8 cellular contexts compared by ENCODE assay signal in genomic region chr17:34980681-34981537, GRCh38. TPM values are rescaled to one million over a fixed set of nuclear protein-coding genes. Genes with fewer than 3 reads are reported as not detected.
DNase-seq lines count a peak whose midpoint lies in the region; ATAC-seq and TF ChIP-seq lines count a peak whose summit lies in the region.

No MANE protein-coding gene starts in this region.

- H3K27me3 ChIP-seq in stomach = no peaks in the 10 kb centered on the region

- H3K36me3 Mint-ChIP-seq in neural crest cell (ENCODE audit: low read depth) = peaks cover 7% of the 10 kb centered on the region

- peak overlapping the region; percentile 98 to 100 (median 100) for H3K27ac ChIP-seq in stomach

- DNase-seq in DMS153 (lab: John Stamatoyannopoulos, UW) (peak; percentile 31), HT1080 (ENCODE audit: low read depth) (peak; percentile 73), fibroblast of the conjunctiva (ENCODE audit: low read depth) (peak; percentile 82), neural crest cell (ENCODE audit: low read depth, low spot score) (peak; percentile 52), stomach (peak; percentile 74)
- peak; percentile 69 for DNase-seq in activated T-helper 9 cell treated with anti-CD3 and anti-CD28 coated beads, Interleukin-2, amount 50 U/mL, for 16 hours (ENCODE audit: low read depth)

- peaks cover 0 to 23% (median 17%) of the 10 kb centered on the region in 4 donors for H3K36me3 ChIP-seq in stomach

- H3K27me3 Mint-ChIP-seq in neural crest cell (ENCODE audit: low read depth) = no peaks in the 10 kb centered on the region

- peak overlapping the region; percentile 91 for H3K27ac Mint-ChIP-seq in neural crest cell (ENCODE audit: unreplicated experiment)

- H3K4me3 ChIP-seq in stomach = peak overlapping the region; percentile 70 to 88 (median 77)

- no peaks in the 10 kb centered on the region for H3K9me3 ChIP-seq in stomach

- TF ChIP-seq CTCF in neural crest cell (conservative IDR thresholded peaks at IDR 0.05) = peak; percentile 56
- peak in 3 of 7 experiments; percentile 12 to 37 (median 31) for TF ChIP-seq CTCF in stomach (IDR thresholded peaks at IDR 0.05)

- H3K4me1 Mint-ChIP-seq in neural crest cell = peaks cover 50% of the 10 kb centered on the region

- peak overlapping the region; percentile 96 for H3K4me3 Mint-ChIP-seq in neural crest cell

- whole genome bisulfite sequencing in stomach, 5 donors = 0 to 1% (median 1%) methylated on average over 25 to 66 of the region's 69 CpGs

- TF ChIP-seq EP300 in stomach (IDR thresholded peaks at IDR 0.05) = no peak

- peak in 1 of 4 donors; percentile 12 for TF ChIP-seq POLR2A in stomach (IDR thresholded peaks at IDR 0.05)

- intact Hi-C loops in stomach (cut with DNase I; ENCODE audit: low total_unique reads) = no loop called here

- peak; percentile 61 for ATAC-seq in GM21367 (IDR thresholded peaks at IDR 0.05; ENCODE audit: unreplicated experiment)

- H3K4me1 ChIP-seq in stomach = peaks cover 12 to 53% (median 35%) of the 10 kb centered on the region in 4 donors

- no peaks in the 10 kb centered on the region for H3K9me3 Mint-ChIP-seq in neural crest cell

TF ChIP-seq in PFSK-1, 5 proteins besides CTCF, POLR2A, EP300 and RAD21:
- TF ChIP-seq SIN3A (IDR thresholded peaks at IDR 0.05; ENCODE audit: borderline replicate concordance, insufficient read depth, low read length) = no peak; the same call in 1 of the 2 replicates
- TF ChIP-seq REST (IDR thresholded peaks at IDR 0.05; ENCODE audit: insufficient read depth in 1 of 2, low read depth in 2 of 2, low read length in 2 of 2) = no peak
- TF ChIP-seq TAF1 (IDR thresholded peaks at IDR 0.05; ENCODE audit: borderline replicate concordance, insufficient read depth, low read length) = peak; percentile 49; the same call in 1 of the 2 replicates
- TF ChIP-seq POLR2AphosphoS5 (IDR thresholded peaks at IDR 0.05; ENCODE audit: low read depth, low read length) = peak; percentile 72; the same call in 1 of the 2 replicates
- peak; percentile 13 for TF ChIP-seq FOXP2 (optimal IDR thresholded peaks at IDR 0.05; ENCODE audit: borderline replicate concordance, extremely low read depth, extremely low read length, insufficient read depth)

RNA-seq across cellular contexts. Expression of gene LIG3, which starts 0.6 kb away (rescaled TPM):
- 39.1 and 39.5 TPM in 2 replicates for total RNA-seq in HT1080 (2014; rRNA removed; shearing (Covaris generic))
- polyA plus RNA-seq in HT1080 (2015; cell fraction: cytosol; rRNA removed) = 17.5 and 20.5 TPM in 2 replicates
- 47.7 and 56.8 TPM in 2 replicates for polyA plus RNA-seq in HT1080 (2015; cell fraction: nucleus; rRNA removed)
- 58.5 TPM for polyA plus RNA-seq in PFSK-1 (2012; ENCODE audit: insufficient read length, low read depth)
- 110 and 126 TPM in 2 replicates for total RNA-seq in neural crest cell
- total RNA-seq in stomach = 100 to 1,000 TPM in 1 of 5 donors, 10 to 100 TPM in 4; 20.3 to 212 (median 39.5) TPM
- polyA plus RNA-seq in stomach = 1 to 10 TPM; 4.7 to 7.8 (median 5.8) TPM

RNA-seq across cellular contexts. Expression of gene ZNF830, which starts 19.6 kb away (rescaled TPM):
- 11.6 and 12.1 TPM in 2 replicates for total RNA-seq in HT1080 (2014; rRNA removed; shearing (Covaris generic))
- polyA plus RNA-seq in HT1080 (2015; cell fraction: cytosol; rRNA removed) = 11.5 and 13.1 TPM in 2 replicates
- polyA plus RNA-seq in HT1080 (2015; cell fraction: nucleus; rRNA removed) = 9.5 and 12.6 TPM in 2 replicates
- 11.2 TPM for polyA plus RNA-seq in PFSK-1 (2012; ENCODE audit: insufficient read length, low read depth)
- 21.2 TPM in 2 replicates for total RNA-seq in neural crest cell
- 10 to 100 TPM in 2 of 5 donors, 1 to 10 TPM in 3; 7.7 to 20.2 (median 8.5) TPM for total RNA-seq in stomach
- 10 to 100 TPM in 1 of 3 donors, 1 to 10 TPM in 2; 9.0 to 10.7 (median 9.8) TPM for polyA plus RNA-seq in stomach

RNA-seq across cellular contexts. Expression of gene CCT6B, which starts 19.6 kb away (rescaled TPM):
- 0.10 and 0.74 TPM in 2 replicates for total RNA-seq in HT1080 (2014; rRNA removed; shearing (Covaris generic))
- polyA plus RNA-seq in HT1080 (2015; cell fraction: cytosol; rRNA removed) = 0.14 and 0.27 TPM in 2 replicates
- polyA plus RNA-seq in HT1080 (2015; cell fraction: nucleus; rRNA removed) = 0.41 TPM in 2 replicates
- 1.9 TPM for polyA plus RNA-seq in PFSK-1 (2012; ENCODE audit: insufficient read length, low read depth)
- total RNA-seq in neural crest cell (2.3 and 2.5 TPM in 2 replicates), stomach (1 to 10 TPM in 2 of 5 donors, under 1 TPM in 1, not detected in 2; 0.45 to 8.6 (median 4.5) TPM)
- polyA plus RNA-seq in stomach = 1 to 10 TPM in 2 of 3 donors, under 1 TPM in 1; 0.56 to 1.5 (median 1.4) TPM

Comparison
In these comparisons a context has a peak if more than half of its experiments do, and no peak if none do; other contexts are left out.
1. Peak in every context shown above with its lines: DNase-seq, ATAC-seq, H3K4me3 ChIP-seq and H3K27ac ChIP-seq.
2. DNase-seq: peak in every context shown above with its lines; median percentile 82 in fibroblast of the conjunctiva; 74 in stomach; 73 in HT1080; 69 in activated T-helper 9 cell treated with anti-CD3 and anti-CD28 coated beads, Interleukin-2, amount 50 U/mL, for 16 hours; 52 in neural crest cell; 31 in DMS153.